In genomic region chr4:138845051-138845450, GRCh38 we compare ENCODE assay signal across 18 cellular contexts.
"Had no signal": no experiment of that assay in that cellular context is flagged by ENCODE, and none has a peak within 500 bp of the region (broad histone marks: within the 10 kb centered on the region; RNA-seq: fewer than 3 reads in every experiment).

No MANE protein-coding gene starts in this region.

- H3K27ac ChIP-seq: body of pancreas, foreskin keratinocyte, ovary had no signal

- H3K9me3 Mint-ChIP-seq: activated B cell treated with CpG ODN at 0.5 μM for 24 hours; activated CD4-positive, alpha-beta T cell treated with anti-CD3 and anti-CD28 coated beads, Interleukin-2, amount 10 ng/mL, durations not matched to agents 24 days and 14 days; activated T-cell treated with anti-CD3 and anti-CD28 coated beads, Interleukin-2, amount 50 U/mL, for 72 hours; central memory CD8-positive, alpha-beta T cell; natural killer cell treated with Interleukin-12 subunit alpha and Interleukin-12 subunit beta and Interleukin-15 and Interleukin-18, amount 100 ng/mL, for 72 hours; stimulated activated memory B cell treated with anti-CD40 and anti-IgM and Interleukin-4, amounts not matched to agents 10 μg/mL and 1 μg/mL and 100 μg/mL, for 72 hours; T-helper 1 cell treated with Interleukin-12 subunit alpha and Interleukin-12 subunit beta and Interleukin-4 antibody, amounts not matched to agents 30 μg/mL and 1 μg/mL, for 36 hours had no signal

- DNase-seq: activated B cell treated with CpG ODN at 0.5 μM for 24 hours; activated CD4-positive, alpha-beta T cell treated with anti-CD3 and anti-CD28 coated beads, Interleukin-2, amount 10 ng/mL, durations not matched to agents 24 days and 14 days; activated CD8-positive, alpha-beta memory T cell treated with anti-CD3 and anti-CD28 coated beads, Interleukin-2, amount 50 U/mL, for 48 hours; activated gamma-delta T cell treated with Interleukin-2 at 50 U/mL for 16 hours; activated T-cell treated with anti-CD3 and anti-CD28 coated beads, Interleukin-2, amount 50 U/mL, for 72 hours; amniotic stem cell; body of pancreas; cortex of kidney; effector memory CD4-positive, alpha-beta T cell; foreskin keratinocyte; ovary had no signal

- H3K9me3 ChIP-seq: body of pancreas, ovary had no signal

- H3K27ac Mint-ChIP-seq: activated B cell treated with CpG ODN at 0.5 μM for 24 hours; activated CD4-positive, alpha-beta T cell treated with anti-CD3 and anti-CD28 coated beads, Interleukin-2, amount 10 ng/mL, durations not matched to agents 24 days and 14 days; activated naive CD8-positive, alpha-beta T cell; activated T-cell treated with anti-CD3 and anti-CD28 coated beads, Interleukin-2, amount 50 U/mL, for 72 hours; natural killer cell treated with Interleukin-12 subunit alpha and Interleukin-12 subunit beta and Interleukin-15 and Interleukin-18, amount 100 ng/mL, for 72 hours; stimulated activated memory B cell treated with anti-CD40 and anti-IgM and Interleukin-4, amounts not matched to agents 10 μg/mL and 1 μg/mL and 100 μg/mL, for 72 hours; T-helper 1 cell treated with Interleukin-12 subunit alpha and Interleukin-12 subunit beta and Interleukin-4 antibody, amounts not matched to agents 30 μg/mL and 1 μg/mL, for 36 hours had no signal

- ATAC-seq: activated T-cell treated with anti-CD3 and anti-CD28 coated beads, Interleukin-2, amount 50 U/mL, for 72 hours; body of pancreas; foreskin keratinocyte; left lobe of liver; natural killer cell treated with Interleukin-12 subunit alpha and Interleukin-12 subunit beta and Interleukin-15 and Interleukin-18, amount 100 ng/mL, for 72 hours had no signal

- H3K36me3 ChIP-seq: ovary had no signal

- H3K27me3 ChIP-seq: body of pancreas, foreskin keratinocyte, ovary had no signal

- H3K4me3 ChIP-seq: body of pancreas, ovary had no signal

- H3K4me1 ChIP-seq: body of pancreas had no signal

- H3K4me3 Mint-ChIP-seq: activated B cell treated with CpG ODN at 0.5 μM for 24 hours; activated CD4-positive, alpha-beta T cell treated with anti-CD3 and anti-CD28 coated beads, Interleukin-2, amount 10 ng/mL, durations not matched to agents 24 days and 14 days; activated naive CD8-positive, alpha-beta T cell; activated T-cell treated with anti-CD3 and anti-CD28 coated beads, Interleukin-2, amount 50 U/mL, for 72 hours; central memory CD8-positive, alpha-beta T cell; natural killer cell treated with Interleukin-12 subunit alpha and Interleukin-12 subunit beta and Interleukin-15 and Interleukin-18, amount 100 ng/mL, for 72 hours; stimulated activated memory B cell treated with anti-CD40 and anti-IgM and Interleukin-4, amounts not matched to agents 10 μg/mL and 1 μg/mL and 100 μg/mL, for 72 hours; T-helper 1 cell treated with Interleukin-12 subunit alpha and Interleukin-12 subunit beta and Interleukin-4 antibody, amounts not matched to agents 30 μg/mL and 1 μg/mL, for 36 hours had no signal

- FAIRE-seq: urothelium cell line had no signal

- H3K36me3 Mint-ChIP-seq: activated naive CD8-positive, alpha-beta T cell; natural killer cell treated with Interleukin-12 subunit alpha and Interleukin-12 subunit beta and Interleukin-15 and Interleukin-18, amount 100 ng/mL, for 72 hours; stimulated activated memory B cell treated with anti-CD40 and anti-IgM and Interleukin-4, amounts not matched to agents 10 μg/mL and 1 μg/mL and 100 μg/mL, for 72 hours had no signal

- H3K4me1 Mint-ChIP-seq: activated B cell treated with CpG ODN at 0.5 μM for 24 hours; activated CD4-positive, alpha-beta T cell treated with anti-CD3 and anti-CD28 coated beads, Interleukin-2, amount 10 ng/mL, durations not matched to agents 24 days and 14 days; central memory CD8-positive, alpha-beta T cell; stimulated activated memory B cell treated with anti-CD40 and anti-IgM and Interleukin-4, amounts not matched to agents 10 μg/mL and 1 μg/mL and 100 μg/mL, for 72 hours had no signal

- H3K27me3 Mint-ChIP-seq: activated B cell treated with CpG ODN at 0.5 μM for 24 hours had no signal
